In genomic region chr19:43425567-43426392, GRCh38 we compare ENCODE assay signal across 1 cellular context.
TF ChIP-seq lines count a peak whose summit lies in the region.

No MANE protein-coding gene starts in this region.

TF ChIP-seq in liver, 16 proteins besides CTCF, POLR2A, EP300 and RAD21 (continued from another document):
- no peak for TF ChIP-seq TAF1 (conservative IDR thresholded peaks at IDR 0.05)
- TF ChIP-seq RXRA (IDR thresholded peaks at IDR 0.05): peak; percentile 11 to 46
- TF ChIP-seq, protein P1, sequence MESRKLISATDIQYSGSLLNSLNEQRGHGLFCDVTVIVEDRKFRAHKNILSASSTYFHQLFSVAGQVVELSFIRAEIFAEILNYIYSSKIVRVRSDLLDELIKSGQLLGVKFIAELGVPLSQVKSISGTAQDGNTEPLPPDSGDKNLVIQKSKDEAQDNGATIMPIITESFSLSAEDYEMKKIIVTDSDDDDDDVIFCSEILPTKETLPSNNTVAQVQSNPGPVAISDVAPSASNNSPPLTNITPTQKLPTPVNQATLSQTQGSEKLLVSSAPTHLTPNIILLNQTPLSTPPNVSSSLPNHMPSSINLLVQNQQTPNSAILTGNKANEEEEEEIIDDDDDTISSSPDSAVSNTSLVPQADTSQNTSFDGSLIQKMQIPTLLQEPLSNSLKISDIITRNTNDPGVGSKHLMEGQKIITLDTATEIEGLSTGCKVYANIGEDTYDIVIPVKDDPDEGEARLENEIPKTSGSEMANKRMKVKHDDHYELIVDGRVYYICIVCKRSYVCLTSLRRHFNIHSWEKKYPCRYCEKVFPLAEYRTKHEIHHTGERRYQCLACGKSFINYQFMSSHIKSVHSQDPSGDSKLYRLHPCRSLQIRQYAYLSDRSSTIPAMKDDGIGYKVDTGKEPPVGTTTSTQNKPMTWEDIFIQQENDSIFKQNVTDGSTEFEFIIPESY (IDR thresholded peaks at IDR 0.05): no peak
- TF ChIP-seq HNF4G (IDR thresholded peaks at IDR 0.05): no peak
- TF ChIP-seq EGR1 (IDR thresholded peaks at IDR 0.05; ENCODE audit: low read depth in 2 of 2): no peak
- TF ChIP-seq ATF3 (IDR thresholded peaks at IDR 0.05): no peak
